In genomic region chr2:121664713-121665112, GRCh38 we compare ENCODE assay signal across 17 cellular contexts. TPM values are rescaled to one million over a fixed set of nuclear protein-coding genes. Genes with fewer than 3 reads are reported as not detected.
DNase-seq lines count a peak whose midpoint lies in the region; ATAC-seq and TF ChIP-seq lines count a peak whose summit lies in the region.
"Had no signal": no experiment of that assay in that cellular context is flagged by ENCODE, and none has a peak within 500 bp of the region (broad histone marks: within the 10 kb centered on the region; RNA-seq: fewer than 3 reads in every experiment).

No MANE protein-coding gene starts in this region.

- H3K4me3 ChIP-seq in CD8-positive, alpha-beta T cell (ENCODE audit: low read depth, low read length) = no peak overlapping the region
- H3K4me3 ChIP-seq: SJSA1 had no signal

- no peak overlapping the region for H3K4me3 Mint-ChIP-seq in CD8-positive, alpha-beta T cell
- no peak overlapping the region for H3K4me3 Mint-ChIP-seq in activated CD4-positive, alpha-beta T cell treated with anti-CD3 and anti-CD28 coated beads, Interleukin-2, amount 10 ng/mL, durations not matched to agents 24 days and 14 days

- peak overlapping the region; percentile 45 for H3K27ac Mint-ChIP-seq in CD8-positive, alpha-beta T cell
- no peak overlapping the region for H3K27ac Mint-ChIP-seq in activated CD4-positive, alpha-beta T cell treated with anti-CD3 and anti-CD28 coated beads, Interleukin-2, amount 10 ng/mL, durations not matched to agents 24 days and 14 days

- intact Hi-C loops in CD8-positive, alpha-beta T cell (cut with DNase I, micrococcal nuclease) = no loop called here
- intact Hi-C loops in left ventricle myocardium superior (cut with micrococcal nuclease) = no loop called here
- intact Hi-C loops in activated CD4-positive, alpha-beta T cell treated with anti-CD3 and anti-CD28 coated beads, Interleukin-2, amount 10 ng/mL, durations not matched to agents 24 days and 14 days (cut with micrococcal nuclease) = no loop called here

- no peaks in the 10 kb centered on the region for H3K9me3 Mint-ChIP-seq in CD8-positive, alpha-beta T cell
- H3K9me3 Mint-ChIP-seq in activated CD4-positive, alpha-beta T cell treated with anti-CD3 and anti-CD28 coated beads, Interleukin-2, amount 10 ng/mL, durations not matched to agents 24 days and 14 days = peaks cover 6% of the 10 kb centered on the region

- H3K27me3 ChIP-seq in CD8-positive, alpha-beta T cell (ENCODE audit: insufficient read depth, low read length) = no peaks in the 10 kb centered on the region
- H3K27me3 ChIP-seq: SJSA1 had no signal

- no peak for ATAC-seq in CD8-positive, alpha-beta T cell
- ATAC-seq in esophagus mucosa (peak; percentile 30), left ventricle myocardium superior (peak; percentile 69), HG03457 (IDR thresholded peaks at IDR 0.05; ENCODE audit: unreplicated experiment) (no peak)
- ATAC-seq: Panc1 had no signal

- H3K4me1 ChIP-seq in CD8-positive, alpha-beta T cell (ENCODE audit: insufficient read depth, low read length) = no peaks in the 10 kb centered on the region

- no peak for TF ChIP-seq CTCF in CD8-positive, alpha-beta T cell (IDR thresholded peaks at IDR 0.05)

- H3K9me3 ChIP-seq in CD8-positive, alpha-beta T cell (ENCODE audit: low read length) = no peaks in the 10 kb centered on the region
- H3K9me3 ChIP-seq: SJSA1 had no signal

- CTCF ChIA-PET in CD8-positive, alpha-beta T cell (lab: Charles Lee) = no interaction called here

- H3K27me3 Mint-ChIP-seq in CD8-positive, alpha-beta T cell (ENCODE audit: low read depth) = no peaks in the 10 kb centered on the region
- H3K27me3 Mint-ChIP-seq in activated CD4-positive, alpha-beta T cell treated with anti-CD3 and anti-CD28 coated beads, Interleukin-2, amount 10 ng/mL, durations not matched to agents 24 days and 14 days = no peaks in the 10 kb centered on the region

- POLR2A ChIA-PET in CD8-positive, alpha-beta T cell (lab: Charles Lee) = no interaction called here

- H3K36me3 ChIP-seq in CD8-positive, alpha-beta T cell (ENCODE audit: insufficient read depth, low read length) = no peaks in the 10 kb centered on the region

- H3K36me3 Mint-ChIP-seq in CD8-positive, alpha-beta T cell = peaks cover 2% of the 10 kb centered on the region
- peaks cover 20% of the 10 kb centered on the region for H3K36me3 Mint-ChIP-seq in activated CD4-positive, alpha-beta T cell treated with anti-CD3 and anti-CD28 coated beads, Interleukin-2, amount 10 ng/mL, durations not matched to agents 24 days and 14 days (ENCODE audit: low read depth)

- DNase-seq in NCI-H82 (lab: John Stamatoyannopoulos, UW) = peak; percentile 6
- DNase-seq in NCI-H82 treated with DMSO at 0.1 percent for 48 hours (lab: John Stamatoyannopoulos, UW; ENCODE audit: unreplicated experiment) = no peak
- no peak for DNase-seq in CD8-positive, alpha-beta T cell
- no peak for DNase-seq in left ventricle myocardium superior
- DNase-seq in NCI-H2171 (lab: John Stamatoyannopoulos, UW) = no peak
- DNase-seq in activated CD4-positive, alpha-beta T cell treated with anti-CD3 and anti-CD28 coated beads, Interleukin-2, amount 10 ng/mL, durations not matched to agents 24 days and 14 days = no peak
- DNase-seq: GDM1; Karpas-422; NCI-H1417; NCI-H1694 treated with DMSO at 0.1 percent for 48 hours; NK-92 treated with Interleukin-12 subunit alpha and Interleukin-12 subunit beta, amount 100 ng/mL, for 24 hours had no signal

- H3K4me1 Mint-ChIP-seq in CD8-positive, alpha-beta T cell (ENCODE audit: low read depth) = peaks cover 2% of the 10 kb centered on the region
- no peaks in the 10 kb centered on the region for H3K4me1 Mint-ChIP-seq in activated CD4-positive, alpha-beta T cell treated with anti-CD3 and anti-CD28 coated beads, Interleukin-2, amount 10 ng/mL, durations not matched to agents 24 days and 14 days

- H3K27ac ChIP-seq in CD8-positive, alpha-beta T cell (ENCODE audit: low read depth, low read length) = no peak overlapping the region
- H3K27ac ChIP-seq: 22Rv1, C4-2B, SJSA1 had no signal

RNA-seq across cellular contexts. Expression of gene CLASP1, which starts 15.5 kb away (rescaled TPM):
- 10 to 100 TPM; 57.0 to 65.7 TPM for total RNA-seq in CD8-positive, alpha-beta T cell
- 31.0 TPM for total RNA-seq in esophagus mucosa
- total RNA-seq in left ventricle myocardium superior = 66.5 TPM
- total RNA-seq in activated CD4-positive, alpha-beta T cell treated with anti-CD3 and anti-CD28 coated beads, Interleukin-2, amount 10 ng/mL, durations not matched to agents 24 days and 14 days = 69.3 and 78.5 TPM in 2 replicates

Comparison
In these comparisons a context has a peak if more than half of its experiments do, and no peak if none do; other contexts are left out.
1. ATAC-seq: peak in esophagus mucosa (single experiment) and left ventricle myocardium superior (single experiment); none in CD8-positive, alpha-beta T cell (single experiment) and HG03457 (single experiment).